ENCODE assay signal across 8 cellular contexts in genomic region chr7:140646931-140647647, GRCh38. TPM values are rescaled to one million over a fixed set of nuclear protein-coding genes. Genes with fewer than 3 reads are reported as not detected.
DNase-seq lines count a peak whose midpoint lies in the region; ATAC-seq, FAIRE-seq and TF ChIP-seq lines count a peak whose summit lies in the region.

No MANE protein-coding gene starts in this region.

- H3K4me3 Mint-ChIP-seq in WTC11 (no peak overlapping the region), nephron progenitor cell (no peak overlapping the region)

- peaks cover 11% of the 10 kb centered on the region; the same call in 1 of the 3 replicates for H3K4me1 ChIP-seq in A549

- POLR2A ChIA-PET in A549 (lab: Yijun Ruan, JAX): interaction anchor here (1.0 kb wide), 1 partner anchor 368 kb away, joined by 3 read pairs; the partner anchor contains the start of gene MRPS33
- POLR2A ChIA-PET in WTC11 (lab: Charles Lee): interaction anchor here (0.6 kb wide), 1 partner anchor 11 kb away, joined by 3 read pairs; no protein-coding TSS in a partner anchor

- no peak for TF ChIP-seq POLR2A in A549 (IDR thresholded peaks at IDR 0.05; ENCODE audit: low read length)

- CTCF ChIA-PET in A549 (lab: Yijun Ruan, JAX) (interaction anchor here (0.6 to 14.5 kb wide), 19 partner anchors 9 to 195 kb away, joined by 3 to 493 read pairs (median 4); partner anchors contain the start of gene MKRN1), WTC11 (lab: Charles Lee) (interaction anchor here (0.6 to 2.0 kb wide), 25 partner anchors 9 to 1221 kb away, joined by 3 to 6 read pairs (median 4); partner anchors contain the start of gene ADCK2)

- peak overlapping the region in 1 of 2 experiments; percentile 62; a peak in 2 of 6 replicates for H3K27ac ChIP-seq in A549

- peak; percentile 57 to 60; a peak in 4 of 5 replicates for TF ChIP-seq RAD21 in A549 (conservative IDR thresholded peaks at IDR 0.05 in 1 of 2, IDR thresholded peaks at IDR 0.05 in 1 of 2)

- 21% methylated on average over 8 of the region's 8 CpGs for WGBS in A549 (ENCODE audit: missing lambda C conversion rate)

- H3K27ac Mint-ChIP-seq in WTC11 (no peak overlapping the region), nephron progenitor cell (no peak overlapping the region)

- no peak for TF ChIP-seq EP300 in A549 (IDR thresholded peaks at IDR 0.05)

- no peaks in the 10 kb centered on the region for H3K27me3 ChIP-seq in GM06990 (replicated peaks; ENCODE audit: control insufficient read depth, insufficient read depth, low read length)

- H3K4me1 Mint-ChIP-seq in WTC11 (peaks cover 12% of the 10 kb centered on the region), nephron progenitor cell (peaks cover 48% of the 10 kb centered on the region)

- H3K9me3 ChIP-seq in A549: no peaks in the 10 kb centered on the region

- no peaks in the 10 kb centered on the region for H3K9me3 Mint-ChIP-seq in WTC11
- H3K9me3 Mint-ChIP-seq in nephron progenitor cell: no peaks in the 10 kb centered on the region

- H3K4me2 ChIP-seq in A549: 0 out of 3 replicates have a peak overlapping the region, but pooled peaks have one; percentile 3

- peak; percentile 62 for TF ChIP-seq CTCF in A549 (IDR thresholded peaks at IDR 0.05)
- peak; percentile 80 for TF ChIP-seq CTCF in GM06990 (IDR thresholded peaks at IDR 0.05; ENCODE audit: insufficient read depth, low read length, poor library complexity, severe bottlenecking)
- peak; percentile 72 for TF ChIP-seq CTCF in HFF-Myc (IDR thresholded peaks at IDR 0.05; ENCODE audit: low read depth, low read length, missing control alignments)
- peak; percentile 36; the same call in 1 of the 2 replicates for TF ChIP-seq CTCF in WTC11 (IDR thresholded peaks at IDR 0.05)
- TF ChIP-seq CTCF in nephron progenitor cell (IDR thresholded peaks at IDR 0.05): peak; percentile 57

- DNase-seq in A549 (ENCODE audit: low read depth in 1 of 2, low spot score in 1 of 2) (peak; percentile 74 to 97), GM06990 (ENCODE audit: extremely low read depth, insufficient read length) (no peak), HFF-Myc (ENCODE audit: extremely low read depth, low read depth) (no peak), NCI-H146 treated with DMSO at 0.1 percent for 48 hours (lab: John Stamatoyannopoulos, UW; ENCODE audit: unreplicated experiment) (peak; percentile 85), WTC11 (ENCODE audit: low spot score) (peak; percentile 74), nephron progenitor cell (peak; percentile 56), GOT3 (lab: John Stamatoyannopoulos, UW) (no peak)

- FAIRE-seq in A549 (lab: Jason Lieb, UNC): no peak

- H3K27me3 Mint-ChIP-seq in WTC11 (ENCODE audit: low read depth) (peaks cover 13% of the 10 kb centered on the region), nephron progenitor cell (ENCODE audit: low read depth, poor library complexity) (peaks cover 3% of the 10 kb centered on the region)

- H3K4me3 ChIP-seq in A549 (no peak overlapping the region), GM06990 (replicated peaks; ENCODE audit: low read depth, low read length) (no peak overlapping the region), HFF-Myc (replicated peaks; ENCODE audit: low read depth, low read length) (no peak overlapping the region)

- H3K36me3 Mint-ChIP-seq in WTC11 (no peaks in the 10 kb centered on the region), nephron progenitor cell (ENCODE audit: low read depth) (no peaks in the 10 kb centered on the region)

- ATAC-seq in A549 (peak; percentile 97 to 99), WTC11 (peak; percentile 96), esophagus mucosa (peak; percentile 56)

- H3K36me3 ChIP-seq in GM06990 (ENCODE audit: control insufficient read depth, insufficient read depth, low read length): no peaks in the 10 kb centered on the region

TF ChIP-seq in A549, 52 proteins besides CTCF, POLR2A, EP300 and RAD21 (continues in another document):
- TF ChIP-seq CHD2 (IDR thresholded peaks at IDR 0.05; ENCODE audit: low read length, partially characterized antibody): no peak
- TF ChIP-seq POLR2AphosphoS2 (conservative IDR thresholded peaks at IDR 0.05; ENCODE audit: low read length): no peak
- no peak for TF ChIP-seq CBX8 (IDR thresholded peaks at IDR 0.05)
- TF ChIP-seq, protein P1, sequence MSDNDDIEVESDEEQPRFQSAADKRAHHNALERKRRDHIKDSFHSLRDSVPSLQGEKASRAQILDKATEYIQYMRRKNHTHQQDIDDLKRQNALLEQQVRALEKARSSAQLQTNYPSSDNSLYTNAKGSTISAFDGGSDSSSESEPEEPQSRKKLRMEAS (IDR thresholded peaks at IDR 0.05): peak; percentile 53
- no peak for TF ChIP-seq MAFK (IDR thresholded peaks at IDR 0.05; ENCODE audit: partially characterized antibody)
- TF ChIP-seq NR3C1 (IDR thresholded peaks at IDR 0.05): no peak
- no peak for TF ChIP-seq EHF (CRISPR knock-in tag; IDR thresholded peaks at IDR 0.05)
- no peak for TF ChIP-seq ELK1 (IDR thresholded peaks at IDR 0.05; ENCODE audit: low read depth, low read length)
- TF ChIP-seq JUNB (IDR thresholded peaks at IDR 0.05): no peak
- TF ChIP-seq ZNF302 (CRISPR knock-in tag; IDR thresholded peaks at IDR 0.05): no peak
- no peak for TF ChIP-seq PHF8 (IDR thresholded peaks at IDR 0.05; ENCODE audit: borderline replicate concordance, low read depth)

TF ChIP-seq in WTC11, 78 proteins besides CTCF, POLR2A, EP300 and RAD21:
- TF ChIP-seq, protein P2, sequence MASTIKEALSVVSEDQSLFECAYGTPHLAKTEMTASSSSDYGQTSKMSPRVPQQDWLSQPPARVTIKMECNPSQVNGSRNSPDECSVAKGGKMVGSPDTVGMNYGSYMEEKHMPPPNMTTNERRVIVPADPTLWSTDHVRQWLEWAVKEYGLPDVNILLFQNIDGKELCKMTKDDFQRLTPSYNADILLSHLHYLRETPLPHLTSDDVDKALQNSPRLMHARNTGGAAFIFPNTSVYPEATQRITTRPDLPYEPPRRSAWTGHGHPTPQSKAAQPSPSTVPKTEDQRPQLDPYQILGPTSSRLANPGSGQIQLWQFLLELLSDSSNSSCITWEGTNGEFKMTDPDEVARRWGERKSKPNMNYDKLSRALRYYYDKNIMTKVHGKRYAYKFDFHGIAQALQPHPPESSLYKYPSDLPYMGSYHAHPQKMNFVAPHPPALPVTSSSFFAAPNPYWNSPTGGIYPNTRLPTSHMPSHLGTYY (CRISPR knock-in tag; IDR thresholded peaks at IDR 0.05): no peak
- TF ChIP-seq E2F5 (CRISPR knock-in tag; IDR thresholded peaks at IDR 0.05) (no peak), TEAD4 (CRISPR knock-in tag; IDR thresholded peaks at IDR 0.05) (no peak), NR2C2 (CRISPR knock-in tag; IDR thresholded peaks at IDR 0.05) (no peak), CDX4 (CRISPR knock-in tag; IDR thresholded peaks at IDR 0.05; ENCODE audit: borderline replicate concordance) (no peak)
- TF ChIP-seq, protein P3, sequence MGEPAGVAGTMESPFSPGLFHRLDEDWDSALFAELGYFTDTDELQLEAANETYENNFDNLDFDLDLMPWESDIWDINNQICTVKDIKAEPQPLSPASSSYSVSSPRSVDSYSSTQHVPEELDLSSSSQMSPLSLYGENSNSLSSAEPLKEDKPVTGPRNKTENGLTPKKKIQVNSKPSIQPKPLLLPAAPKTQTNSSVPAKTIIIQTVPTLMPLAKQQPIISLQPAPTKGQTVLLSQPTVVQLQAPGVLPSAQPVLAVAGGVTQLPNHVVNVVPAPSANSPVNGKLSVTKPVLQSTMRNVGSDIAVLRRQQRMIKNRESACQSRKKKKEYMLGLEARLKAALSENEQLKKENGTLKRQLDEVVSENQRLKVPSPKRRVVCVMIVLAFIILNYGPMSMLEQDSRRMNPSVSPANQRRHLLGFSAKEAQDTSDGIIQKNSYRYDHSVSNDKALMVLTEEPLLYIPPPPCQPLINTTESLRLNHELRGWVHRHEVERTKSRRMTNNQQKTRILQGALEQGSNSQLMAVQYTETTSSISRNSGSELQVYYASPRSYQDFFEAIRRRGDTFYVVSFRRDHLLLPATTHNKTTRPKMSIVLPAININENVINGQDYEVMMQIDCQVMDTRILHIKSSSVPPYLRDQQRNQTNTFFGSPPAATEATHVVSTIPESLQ (CRISPR knock-in tag; IDR thresholded peaks at IDR 0.05): no peak

RNA-seq across cellular contexts. Expression of gene DENND2A, which starts 6.5 kb away (rescaled TPM):
- polyA plus RNA-seq in A549 (2011; rRNA removed) (0.61 and 0.63 TPM in 2 replicates), A549 (2017; fragmentation: RNase III; extraction: RNeasy Plus Mini Kit Qiagen cat#74134 plus additional on column Dnase treatment) (0.37 to 0.54 TPM (median 0.38 TPM) in 3 replicates)
- 0.28 and 0.44 TPM in 2 replicates for polyA plus RNA-seq in A549 (2012; cell fraction: cytosol; rRNA removed)
- 0.66 and 0.70 TPM in 2 replicates for polyA plus RNA-seq in A549 (2012; cell fraction: nucleus; rRNA removed)
- 2.6 TPM in 2 replicates for polyA minus RNA-seq in A549 (2011; rRNA and poly(A)+ RNA removed)
- total RNA-seq in WTC11 (2021) (10.0 to 13.6 TPM (median 12.7 TPM) in 3 replicates), esophagus mucosa (1.0 TPM)

RNA-seq across cellular contexts. Expression of gene ADCK2, which starts 25.7 kb away (rescaled TPM):
- polyA plus RNA-seq in A549 (2011; rRNA removed): 13.1 and 14.7 TPM in 2 replicates
- 11.3 and 14.3 TPM in 2 replicates for polyA plus RNA-seq in A549 (2012; cell fraction: cytosol; rRNA removed)
- polyA plus RNA-seq in A549 (2012; cell fraction: nucleus; rRNA removed): 11.3 and 11.4 TPM in 2 replicates
- polyA plus RNA-seq in A549 (2017; fragmentation: RNase III; extraction: RNeasy Plus Mini Kit Qiagen cat#74134 plus additional on column Dnase treatment): 12.6 to 16.1 TPM (median 13.9 TPM) in 3 replicates
- 15.6 and 18.1 TPM in 2 replicates for polyA minus RNA-seq in A549 (2011; rRNA and poly(A)+ RNA removed)
- 10.1 to 12.7 TPM (median 12.0 TPM) in 3 replicates for total RNA-seq in WTC11 (2021)
- 20.2 TPM for total RNA-seq in esophagus mucosa

RNA-seq across cellular contexts. Expression of gene NDUFB2, which starts 49.4 kb away (rescaled TPM):
- 381 and 405 TPM in 2 replicates for polyA plus RNA-seq in A549 (2011; rRNA removed)
- polyA plus RNA-seq in A549 (2012; cell fraction: cytosol; rRNA removed): 917 and 1,079 TPM in 2 replicates
- polyA plus RNA-seq in A549 (2012; cell fraction: nucleus; rRNA removed): 494 and 763 TPM in 2 replicates
- polyA plus RNA-seq in A549 (2017; fragmentation: RNase III; extraction: RNeasy Plus Mini Kit Qiagen cat#74134 plus additional on column Dnase treatment): 345 to 370 TPM (median 360 TPM) in 3 replicates
- 46.4 and 48.2 TPM in 2 replicates for polyA minus RNA-seq in A549 (2011; rRNA and poly(A)+ RNA removed)
- total RNA-seq in WTC11 (2021): 152 to 170 TPM (median 162 TPM) in 3 replicates
- 181 TPM for total RNA-seq in esophagus mucosa

Comparison
In these comparisons a context has a peak if more than half of its experiments do, and no peak if none do; other contexts are left out.
1. DNase-seq: peak in A549 (2 of 2), NCI-H146 treated with DMSO at 0.1 percent for 48 hours (single experiment), WTC11 (single experiment) and nephron progenitor cell (single experiment); none in GM06990 (single experiment), HFF-Myc (single experiment) and GOT3 (single experiment).
2. Peak in every context shown above with its lines, with median percentiles within 50 percentile points of each other: ATAC-seq and CTCF ChIP-seq.